Comparison of ENCODE assay signal across 6 cellular contexts in the genomic region with DNA sequence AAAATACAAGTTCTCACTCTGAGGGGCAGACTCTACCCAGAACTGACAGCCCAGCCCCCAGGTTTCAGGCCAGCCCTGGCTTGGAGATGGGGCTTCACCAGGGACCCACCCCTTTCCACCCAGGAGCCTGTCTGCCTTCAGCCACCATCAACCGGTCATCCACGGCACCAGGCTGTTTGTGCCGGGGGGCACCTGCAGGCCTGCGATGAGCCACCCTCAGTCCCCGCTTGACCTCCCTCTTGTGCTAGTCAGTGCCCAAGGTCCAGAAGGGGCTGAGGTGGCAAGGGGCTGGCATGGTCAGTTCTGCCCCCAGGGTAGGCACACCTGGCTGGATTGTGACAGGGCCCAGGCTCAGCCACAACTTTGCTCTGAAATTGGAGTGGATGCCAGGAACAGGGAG.
"Had no signal": no experiment of that assay in that cellular context is flagged by ENCODE, and none has a peak within 500 bp of the region (broad histone marks: within the 10 kb centered on the region; RNA-seq: fewer than 3 reads in every experiment).

No MANE protein-coding gene starts in this region.

- H3K27ac ChIP-seq: HL-60 had no signal

- DNase-seq: IMR-90, KBM-7 had no signal

- H3K4me3 ChIP-seq: K562 had no signal

- ATAC-seq: HepG2, K562 had no signal

- H3K27ac Mint-ChIP-seq: IgD-negative memory B cell had no signal
